ENCODE assay signal across 8 cellular contexts in the genomic region with DNA sequence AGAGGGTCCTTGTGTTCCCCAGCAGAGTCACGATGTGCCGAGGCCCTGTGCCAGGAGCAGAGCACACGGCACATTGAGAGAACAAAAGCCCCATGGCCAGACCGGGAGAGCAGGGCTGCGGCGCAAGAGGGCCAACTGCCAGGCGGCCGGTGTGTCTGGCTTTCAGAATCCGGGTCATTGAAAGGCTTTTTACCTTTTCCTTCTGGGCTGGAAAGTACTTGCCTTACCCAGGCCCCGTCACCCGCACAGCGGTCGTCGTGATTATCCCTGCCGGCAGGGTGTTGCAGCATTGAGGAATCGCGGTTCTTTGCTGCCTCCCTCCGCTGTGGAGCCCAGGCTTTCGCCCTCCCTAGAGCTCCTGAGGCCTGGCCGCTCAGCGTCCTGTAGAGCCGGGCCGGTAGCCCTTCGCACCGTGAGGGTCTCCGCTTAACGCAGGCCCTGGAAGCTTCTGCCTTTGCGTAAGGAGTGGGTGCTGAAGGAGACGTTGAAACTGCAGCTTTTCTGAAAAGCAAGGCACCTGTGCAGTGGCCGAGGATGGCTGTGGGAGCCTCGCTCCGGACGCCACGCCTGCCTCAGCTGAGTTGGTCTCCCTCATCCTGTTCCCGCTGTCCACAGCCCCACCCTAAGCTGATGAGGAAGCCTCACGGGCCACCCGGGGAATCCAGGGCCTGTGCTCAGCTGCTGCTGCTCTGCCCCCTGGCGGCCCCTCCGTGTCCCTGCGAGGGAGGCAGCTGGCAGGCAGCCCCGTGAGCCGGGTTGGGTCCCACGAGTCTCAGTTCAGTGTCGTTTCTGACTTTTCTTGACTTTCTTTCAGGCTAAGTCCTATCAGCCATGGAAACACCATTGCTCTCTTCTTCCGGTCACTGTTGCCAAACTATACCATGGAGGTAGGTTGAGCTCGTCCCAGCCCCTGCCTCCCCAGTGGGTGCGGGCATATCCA. TPM values are rescaled to one million over a fixed set of nuclear protein-coding genes. Genes with fewer than 3 reads are reported as not detected.
DNase-seq lines count a peak whose midpoint lies in the region; ATAC-seq, FAIRE-seq and TF ChIP-seq lines count a peak whose summit lies in the region.

No MANE protein-coding gene starts in this region.

- no peak for FAIRE-seq in D721Med (lab: Jason Lieb, UNC)

- intact Hi-C loops in Right ventricle myocardium inferior (cut with DNase I), result no loop called here

- no peaks in the 10 kb centered on the region for H3K9me3 Mint-ChIP-seq in activated naive CD8-positive, alpha-beta T cell treated with anti-CD3 and anti-CD28 coated beads, Interleukin-2, amount 10 ng/mL, durations not matched to agents 7 days and 5 days

- no peaks in the 10 kb centered on the region for H3K27me3 Mint-ChIP-seq in activated naive CD8-positive, alpha-beta T cell treated with anti-CD3 and anti-CD28 coated beads, Interleukin-2, amount 10 ng/mL, durations not matched to agents 7 days and 5 days

- H3K4me1 Mint-ChIP-seq in activated naive CD8-positive, alpha-beta T cell treated with anti-CD3 and anti-CD28 coated beads, Interleukin-2, amount 10 ng/mL, durations not matched to agents 7 days and 5 days, result peaks cover 5% of the 10 kb centered on the region

- POLR2A ChIA-PET in activated naive CD8-positive, alpha-beta T cell treated with anti-CD3 and anti-CD28 coated beads, Interleukin-2, amount 10 ng/mL, durations not matched to agents 7 days and 5 days (lab: Charles Lee), result no interaction called here

- TF ChIP-seq CTCF in D721Med (IDR thresholded peaks at IDR 0.05; ENCODE audit: insufficient read depth, missing control alignments), result peak; percentile 64

- ATAC-seq in activated naive CD8-positive, alpha-beta T cell treated with anti-CD3 and anti-CD28 coated beads, Interleukin-2, amount 10 ng/mL, durations not matched to agents 7 days and 5 days (ENCODE audit: low read depth), result peak; percentile 82
- ATAC-seq in Right ventricle myocardium inferior, result peak; percentile 89
- ATAC-seq in HG02870 (IDR thresholded peaks at IDR 0.05; ENCODE audit: unreplicated experiment), result no peak
- ATAC-seq in HG03025 (IDR thresholded peaks at IDR 0.05; ENCODE audit: low FRiP score, unreplicated experiment), result no peak

- DNase-seq in D721Med (ENCODE audit: insufficient read length, low spot score), result peak; percentile 78
- DNase-seq in HuH-7 (ENCODE audit: low spot score), result peak; percentile 98
- peak; percentile 71 for DNase-seq in SKM-1 treated with dmso at 0.1 percent for 144 hours (lab: John Stamatoyannopoulos, UW; ENCODE audit: unreplicated experiment)
- peak; percentile 78 for DNase-seq in activated naive CD8-positive, alpha-beta T cell treated with anti-CD3 and anti-CD28 coated beads, Interleukin-2, amount 10 ng/mL, durations not matched to agents 7 days and 5 days
- DNase-seq in Right ventricle myocardium inferior (ENCODE audit: missing footprints), result peak; percentile 92
- DNase-seq in pons (ENCODE audit: low spot score), result peak; percentile 75

- H3K36me3 Mint-ChIP-seq in activated naive CD8-positive, alpha-beta T cell treated with anti-CD3 and anti-CD28 coated beads, Interleukin-2, amount 10 ng/mL, durations not matched to agents 7 days and 5 days, result peaks cover 30% of the 10 kb centered on the region

- H3K27ac Mint-ChIP-seq in activated naive CD8-positive, alpha-beta T cell treated with anti-CD3 and anti-CD28 coated beads, Interleukin-2, amount 10 ng/mL, durations not matched to agents 7 days and 5 days, result no peak overlapping the region

- no peak overlapping the region for H3K4me3 Mint-ChIP-seq in activated naive CD8-positive, alpha-beta T cell treated with anti-CD3 and anti-CD28 coated beads, Interleukin-2, amount 10 ng/mL, durations not matched to agents 7 days and 5 days

RNA-seq across cellular contexts. Expression of a gene that starts 8.6 kb away (rescaled TPM):
- total RNA-seq in activated naive CD8-positive, alpha-beta T cell treated with anti-CD3 and anti-CD28 coated beads, Interleukin-2, amount 10 ng/mL, durations not matched to agents 7 days and 5 days, result 1 to 10 TPM; 5.8 to 7.4 TPM
- total RNA-seq in Right ventricle myocardium inferior, result 1.5 TPM

RNA-seq across cellular contexts. Expression of a gene that starts 13.1 kb away (rescaled TPM):
- total RNA-seq in activated naive CD8-positive, alpha-beta T cell treated with anti-CD3 and anti-CD28 coated beads, Interleukin-2, amount 10 ng/mL, durations not matched to agents 7 days and 5 days, result under 1 TPM; 0.31 to 0.86 TPM
- 2.8 TPM for total RNA-seq in Right ventricle myocardium inferior

RNA-seq across cellular contexts. Expression of a gene that starts 36.7 kb away (rescaled TPM):
- total RNA-seq in activated naive CD8-positive, alpha-beta T cell treated with anti-CD3 and anti-CD28 coated beads, Interleukin-2, amount 10 ng/mL, durations not matched to agents 7 days and 5 days, result 100 to 1,000 TPM; 218 to 243 TPM
- 82.2 TPM for total RNA-seq in Right ventricle myocardium inferior

RNA-seq across cellular contexts. Expression of a gene that starts 38.5 kb away (rescaled TPM):
- 10 to 100 TPM; 30.9 to 33.5 TPM for total RNA-seq in activated naive CD8-positive, alpha-beta T cell treated with anti-CD3 and anti-CD28 coated beads, Interleukin-2, amount 10 ng/mL, durations not matched to agents 7 days and 5 days
- total RNA-seq in Right ventricle myocardium inferior, result 40.5 TPM

Comparison
In these comparisons a context has a peak if more than half of its experiments do, and no peak if none do; other contexts are left out.
1. ATAC-seq: peak in activated naive CD8-positive, alpha-beta T cell treated with anti-CD3 and anti-CD28 coated beads, Interleukin-2, amount 10 ng/mL, durations not matched to agents 7 days and 5 days (single experiment) and Right ventricle myocardium inferior (single experiment); none in HG02870 (single experiment) and HG03025 (single experiment).
2. Peak in every context shown above with its lines, with median percentiles within 50 percentile points of each other: DNase-seq.